Comparison of ENCODE assay signal across 15 cellular contexts in genomic region chr3:69130689-69131088, GRCh38. TPM values are rescaled to one million over a fixed set of nuclear protein-coding genes. Genes with fewer than 3 reads are reported as not detected.
DNase-seq lines count a peak whose midpoint lies in the region; ATAC-seq and TF ChIP-seq lines count a peak whose summit lies in the region.
"Had no signal": no experiment of that assay in that cellular context is flagged by ENCODE, and none has a peak within 500 bp of the region (broad histone marks: within the 10 kb centered on the region; RNA-seq: fewer than 3 reads in every experiment).

No MANE protein-coding gene starts in this region.

- H3K4me3 Mint-ChIP-seq in osteocyte (ENCODE audit: unreplicated experiment) = no peak overlapping the region
- H3K4me3 Mint-ChIP-seq: activated CD4-positive, alpha-beta memory T cell treated with anti-CD3 and anti-CD28 coated beads, Interleukin-2, amount 10 ng/mL, durations not matched to agents 7 days and 5 days; T-helper 2 cell treated with Interferon-gamma antibody and Interleukin-4, amounts not matched to agents 5 μg/mL and 100 μg/mL, for 36 hours had no signal

- H3K27me3 Mint-ChIP-seq in osteocyte (ENCODE audit: unreplicated experiment) = peaks cover 15% of the 10 kb centered on the region

- no peaks in the 10 kb centered on the region for H3K9me3 Mint-ChIP-seq in osteocyte (ENCODE audit: unreplicated experiment)
- H3K9me3 Mint-ChIP-seq: activated CD4-positive, alpha-beta memory T cell treated with anti-CD3 and anti-CD28 coated beads, Interleukin-2, amount 10 ng/mL, durations not matched to agents 7 days and 5 days; T-helper 2 cell treated with Interferon-gamma antibody and Interleukin-4, amounts not matched to agents 5 μg/mL and 100 μg/mL, for 36 hours had no signal

- TF ChIP-seq CTCF in GM20000 (IDR thresholded peaks at IDR 0.05; ENCODE audit: extremely low read depth, missing control alignments) = no peak
- no peak for TF ChIP-seq CTCF in osteocyte (IDR thresholded peaks at IDR 0.05)

- DNase-seq in GM20000 (ENCODE audit: low spot score) (peak; percentile 10), DMS79 (lab: John Stamatoyannopoulos, UW) (no peak), H4 (ENCODE audit: low spot score) (no peak), osteocyte (ENCODE audit: extremely low spot score, unreplicated experiment) (no peak)
- DNase-seq in activated CD4-positive, alpha-beta T cell treated with anti-CD3 and anti-CD28 coated beads, Interleukin-2, amount 50 U/mL, for 48 hours = no peak
- DNase-seq: activated CD4-positive, alpha-beta memory T cell treated with anti-CD3 and anti-CD28 coated beads, Interleukin-2, amount 10 ng/mL, durations not matched to agents 7 days and 5 days; activated naive CD4-positive, alpha-beta T cell treated with anti-CD3 and anti-CD28 coated beads, Interleukin-2, amount 50 U/mL, for 16 hours; left cardiac atrium; NCI-H226; substantia nigra had no signal

- no peaks in the 10 kb centered on the region for H3K36me3 Mint-ChIP-seq in osteocyte (ENCODE audit: unreplicated experiment)

- ATAC-seq in GM18519 (IDR thresholded peaks at IDR 0.05; ENCODE audit: low FRiP score, unreplicated experiment) (peak; percentile 99), HG02885 (IDR thresholded peaks at IDR 0.05; ENCODE audit: poor library complexity, unreplicated experiment) (peak; percentile 99), HG03521 (IDR thresholded peaks at IDR 0.05; ENCODE audit: unreplicated experiment) (peak; percentile 97)
- ATAC-seq: left cardiac atrium, Panc1 had no signal

- H3K27ac Mint-ChIP-seq in osteocyte (ENCODE audit: unreplicated experiment) = no peak overlapping the region
- H3K27ac Mint-ChIP-seq: activated CD4-positive, alpha-beta memory T cell treated with anti-CD3 and anti-CD28 coated beads, Interleukin-2, amount 10 ng/mL, durations not matched to agents 7 days and 5 days; T-helper 2 cell treated with Interferon-gamma antibody and Interleukin-4, amounts not matched to agents 5 μg/mL and 100 μg/mL, for 36 hours had no signal

- H3K4me1 Mint-ChIP-seq in osteocyte (ENCODE audit: unreplicated experiment) = no peaks in the 10 kb centered on the region
- H3K4me1 Mint-ChIP-seq: activated CD4-positive, alpha-beta memory T cell treated with anti-CD3 and anti-CD28 coated beads, Interleukin-2, amount 10 ng/mL, durations not matched to agents 7 days and 5 days had no signal

RNA-seq across cellular contexts. Expression of gene LMOD3, which starts 8.3 kb away (rescaled TPM):
- total RNA-seq in H4 (2014; rRNA removed; shearing (Covaris generic)) = not detected in 2 replicates
- not detected in 2 replicates for total RNA-seq in osteocyte
- total RNA-seq: activated CD4-positive, alpha-beta memory T cell treated with anti-CD3 and anti-CD28 coated beads, Interleukin-2, amount 10 ng/mL, durations not matched to agents 7 days and 5 days had no signal

RNA-seq across cellular contexts. Expression of gene ARL6IP5, which starts 46.0 kb away (rescaled TPM):
- total RNA-seq in H4 (2014; rRNA removed; shearing (Covaris generic)) = 34.3 and 66.8 TPM in 2 replicates
- total RNA-seq in osteocyte = 116 and 121 TPM in 2 replicates

RNA-seq across cellular contexts. Expression of gene UBA3, which starts 50.5 kb away (rescaled TPM):
- total RNA-seq in H4 (2014; rRNA removed; shearing (Covaris generic)) = 35.3 and 57.5 TPM in 2 replicates
- total RNA-seq in osteocyte = 75.0 and 78.9 TPM in 2 replicates
